Comparison of ENCODE assay signal across 8 cellular contexts in the genomic region with DNA sequence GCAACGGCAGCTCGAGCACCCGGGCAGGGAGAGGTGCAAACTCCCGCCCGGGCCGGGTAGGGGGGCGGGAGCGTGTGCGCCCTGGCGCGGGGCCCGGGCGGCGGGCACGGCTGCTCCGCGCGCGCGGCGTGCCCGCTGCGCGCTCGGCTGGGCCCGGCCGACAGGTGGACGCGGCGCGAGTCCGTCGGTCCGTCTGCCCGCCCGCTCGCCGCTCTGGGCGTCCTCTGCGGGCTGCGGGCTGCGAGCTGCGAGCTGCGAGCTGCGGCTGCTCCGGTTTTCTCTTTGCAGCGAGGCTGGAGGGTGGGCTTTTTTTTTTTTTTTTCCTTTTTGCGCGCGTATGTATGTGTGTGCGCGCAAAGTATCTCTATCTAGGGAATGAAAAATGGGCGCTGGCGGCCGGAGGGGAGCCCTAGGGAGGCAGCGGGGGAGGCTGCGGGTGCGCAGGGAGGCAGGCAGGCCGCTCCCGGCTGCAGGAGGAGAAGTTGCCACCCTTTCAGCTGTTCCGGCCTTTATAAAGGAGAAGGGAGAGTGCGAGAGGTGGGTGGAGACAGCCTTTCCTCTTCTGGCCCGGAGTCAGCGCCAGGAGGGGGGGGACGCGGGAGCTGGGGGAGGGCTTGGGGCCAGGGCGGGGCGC. TPM values are rescaled to one million over a fixed set of nuclear protein-coding genes. Genes with fewer than 3 reads are reported as not detected.
A peak's percentile ranks its signal among the peaks of the same experiment; 100 is the strongest.
DNase-seq lines count a peak whose midpoint lies in the region; ATAC-seq and TF ChIP-seq lines count a peak whose summit lies in the region.

A gene (minus strand): TSS at position 487 of the 634 bp plus-strand sequence. CDS start 1,019 bp downstream, outside the sequence.

- H3K27ac Mint-ChIP-seq in T-helper 1 cell treated with Interleukin-12 subunit alpha and Interleukin-12 subunit beta and Interleukin-4 antibody, amounts not matched to agents 30 μg/mL and 1 μg/mL, for 36 hours, result peak within 1 kb of the TSS; percentile 20
- H3K27ac Mint-ChIP-seq in T-helper 17 cell (peak within 1 kb of the TSS; percentile 32), nephron progenitor cell (no peak within 1 kb of the TSS)

- peaks cover 7% of the 10 kb centered on the region for H3K36me3 Mint-ChIP-seq in T-helper 1 cell treated with Interleukin-12 subunit alpha and Interleukin-12 subunit beta and Interleukin-4 antibody, amounts not matched to agents 30 μg/mL and 1 μg/mL, for 36 hours (ENCODE audit: low read depth)
- H3K36me3 Mint-ChIP-seq in T-helper 17 cell (ENCODE audit: low read depth), result no peaks in the 10 kb centered on the region
- no peaks in the 10 kb centered on the region for H3K36me3 Mint-ChIP-seq in nephron progenitor cell (ENCODE audit: low read depth)

- DNase-seq in T-helper 1 cell (no peak), T-helper 17 cell (no peak), fibroblast of villous mesenchyme (ENCODE audit: low read depth) (peak; percentile 31), nephron progenitor cell (peak; percentile 26), H4 (ENCODE audit: low spot score) (no peak)

- H3K4me3 Mint-ChIP-seq in T-helper 1 cell treated with Interleukin-12 subunit alpha and Interleukin-12 subunit beta and Interleukin-4 antibody, amounts not matched to agents 30 μg/mL and 1 μg/mL, for 36 hours, result peak within 1 kb of the TSS; percentile 74
- H3K4me3 Mint-ChIP-seq in T-helper 17 cell (peak within 1 kb of the TSS; percentile 94), nephron progenitor cell (peak within 1 kb of the TSS; percentile 86)

- H3K4me3 ChIP-seq in fibroblast of villous mesenchyme (ENCODE audit: low read depth, low read length), result peak within 1 kb of the TSS; percentile 63

- H3K9me3 ChIP-seq in T-helper 17 cell (ENCODE audit: control insufficient read depth, low read length, poor library complexity, severe bottlenecking), result no peaks in the 10 kb centered on the region

- H3K4me1 Mint-ChIP-seq in T-helper 1 cell treated with Interleukin-12 subunit alpha and Interleukin-12 subunit beta and Interleukin-4 antibody, amounts not matched to agents 30 μg/mL and 1 μg/mL, for 36 hours (ENCODE audit: low read depth), result peaks cover 28% of the 10 kb centered on the region
- H3K4me1 Mint-ChIP-seq in T-helper 17 cell (peaks cover 37% of the 10 kb centered on the region), nephron progenitor cell (peaks cover 37% of the 10 kb centered on the region)

- H3K9me3 Mint-ChIP-seq in T-helper 1 cell treated with Interleukin-12 subunit alpha and Interleukin-12 subunit beta and Interleukin-4 antibody, amounts not matched to agents 30 μg/mL and 1 μg/mL, for 36 hours, result no peaks in the 10 kb centered on the region
- no peaks in the 10 kb centered on the region for H3K9me3 Mint-ChIP-seq in nephron progenitor cell

- TF ChIP-seq CTCF in fibroblast of villous mesenchyme (IDR thresholded peaks at IDR 0.05; ENCODE audit: insufficient read depth, low read depth, low read length) (no peak), nephron progenitor cell (IDR thresholded peaks at IDR 0.05) (no peak)

- peaks cover 76% of the 10 kb centered on the region for H3K27me3 Mint-ChIP-seq in T-helper 1 cell treated with Interleukin-12 subunit alpha and Interleukin-12 subunit beta and Interleukin-4 antibody, amounts not matched to agents 30 μg/mL and 1 μg/mL, for 36 hours (ENCODE audit: low read depth)
- H3K27me3 Mint-ChIP-seq in T-helper 17 cell (peaks cover 7% of the 10 kb centered on the region), nephron progenitor cell (ENCODE audit: low read depth, poor library complexity) (peaks cover 77% of the 10 kb centered on the region)

- ATAC-seq in T-helper 17 cell (no peak), GM21576 (IDR thresholded peaks at IDR 0.05; ENCODE audit: unreplicated experiment) (no peak), GM18867 (IDR thresholded peaks at IDR 0.05; ENCODE audit: unreplicated experiment) (no peak)

RNA-seq across cellular contexts. Expression of the gene that starts here (rescaled TPM):
- 1 to 10 TPM; 2.8 to 4.4 TPM for total RNA-seq in T-helper 17 cell
- 7.7 and 11.7 TPM in 2 replicates for total RNA-seq in fibroblast of villous mesenchyme
- total RNA-seq in H4 (2014; rRNA removed; shearing (Covaris generic)), result 0.14 TPM in 1 of 2 replicates, not detected in the other

Comparison
In these comparisons a context has a peak if more than half of its experiments do, and no peak if none do; other contexts are left out.
1. DNase-seq: peak in fibroblast of villous mesenchyme (single experiment) and nephron progenitor cell (single experiment); none in T-helper 1 cell (0 of 5), T-helper 17 cell (0 of 3) and H4 (single experiment).
2. Peak in every context shown above with its lines, with median percentiles within 50 percentile points of each other: H3K4me3 Mint-ChIP-seq.